In the genomic region with DNA sequence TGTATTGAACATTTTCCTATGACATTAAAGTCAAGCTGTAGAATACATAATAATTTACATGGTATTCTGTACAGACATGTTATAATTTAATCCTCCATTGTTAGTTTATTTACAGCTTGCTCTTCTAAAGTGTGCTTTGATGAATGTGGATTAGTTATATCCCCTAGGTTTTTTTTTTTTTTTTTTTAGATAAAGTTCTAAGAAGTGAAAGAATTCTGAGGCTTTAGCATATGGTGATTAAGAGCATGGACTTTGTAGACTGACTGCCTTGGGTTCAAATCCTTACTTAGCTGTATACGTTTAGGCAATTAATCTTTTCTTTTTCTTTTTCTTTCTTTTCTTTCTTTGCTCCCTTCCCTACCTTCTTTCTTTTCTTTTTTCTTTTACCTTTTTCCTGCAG, we compare ENCODE assay signal across 16 cellular contexts. TPM values are rescaled to one million over a fixed set of nuclear protein-coding genes. Genes with fewer than 3 reads are reported as not detected.
A peak's percentile ranks its signal among the peaks of the same experiment; 100 is the strongest.
DNase-seq lines count a peak whose midpoint lies in the region; ATAC-seq, FAIRE-seq and TF ChIP-seq lines count a peak whose summit lies in the region.
"Had no signal": no experiment of that assay in that cellular context is flagged by ENCODE, and none has a peak within 500 bp of the region (broad histone marks: within the 10 kb centered on the region; RNA-seq: fewer than 3 reads in every experiment).

No MANE protein-coding gene starts in this region.

- POLR2A ChIA-PET in A549 (lab: Yijun Ruan, JAX) (no interaction called here), K562 (lab: Yijun Ruan, JAX) (interaction anchor here (0.6 kb wide), 1 partner anchor 10 kb away, joined by 6 read pairs; no protein-coding TSS in a partner anchor)

- TF ChIP-seq RAD21 in A549 (conservative IDR thresholded peaks at IDR 0.05 in 1 of 2, IDR thresholded peaks at IDR 0.05 in 1 of 2) (no peak), K562 (CRISPR knock-in tag; conservative IDR thresholded peaks at IDR 0.05 in 1 of 2, IDR thresholded peaks at IDR 0.05 in 1 of 2) (no peak)

- 0 out of 2 replicates have a peak overlapping the region, but pooled peaks have one; percentile 71 for H3K27ac Mint-ChIP-seq in GM23338
- H3K27ac Mint-ChIP-seq in activated T-helper 17 cell treated with anti-CD3 and anti-CD28 coated beads, Interleukin-2, amount 50 U/mL, for 72 hours, result no peak overlapping the region
- H3K27ac Mint-ChIP-seq: HFFc6, IgD-negative memory B cell had no signal

- in situ Hi-C loops in K562 (cut with MboI), result no loop called here

- H3K36me3 ChIP-seq in GM23338 (ENCODE audit: insufficient read depth) (no peaks in the 10 kb centered on the region), K562 (ENCODE audit: control insufficient read depth, insufficient read depth, low read length) (peaks cover 9% of the 10 kb centered on the region; the same call in 1 of the 3 replicates), kidney (ENCODE audit: control insufficient read depth in 1 of 2, insufficient read depth in 2 of 2, low read length in 2 of 2) (no peaks in the 10 kb centered on the region)
- H3K36me3 ChIP-seq: BE2C had no signal

- H3K9me3 Mint-ChIP-seq in GM23338, result no peaks in the 10 kb centered on the region
- H3K9me3 Mint-ChIP-seq in activated T-helper 17 cell treated with anti-CD3 and anti-CD28 coated beads, Interleukin-2, amount 50 U/mL, for 72 hours, result no peaks in the 10 kb centered on the region
- H3K9me3 Mint-ChIP-seq: CD4-positive, alpha-beta memory T cell; HFFc6; IgD-negative memory B cell had no signal

- intact Hi-C loops in K562 (cut with micrococcal nuclease), result no loop called here
- intact Hi-C loops in kidney (cut with DNase I), result no loop called here

- H3K79me2 ChIP-seq in GM23338 (replicated peaks; ENCODE audit: insufficient read depth) (peaks cover 91% of the 10 kb centered on the region), K562 (ENCODE audit: control insufficient read depth, insufficient read depth, low read length) (peaks cover 85% of the 10 kb centered on the region)

- no peak overlapping the region for H3K4me3 Mint-ChIP-seq in GM23338
- no peak overlapping the region for H3K4me3 Mint-ChIP-seq in activated T-helper 17 cell treated with anti-CD3 and anti-CD28 coated beads, Interleukin-2, amount 50 U/mL, for 72 hours
- H3K4me3 Mint-ChIP-seq: CD4-positive, alpha-beta memory T cell; HFFc6 had no signal

- DNase-seq in A549 (ENCODE audit: low read depth in 1 of 2, low spot score in 1 of 2) (no peak), GM23338 (ENCODE audit: low spot score) (peak; percentile 39), K562 (ENCODE audit: extremely low read depth in 1 of 4, low spot score in 3 of 4) (no peak), kidney (no peak), DMS79 treated with DMSO at 0.1 percent for 48 hours (lab: John Stamatoyannopoulos, UW) (no peak), 8988T (no peak)
- DNase-seq: BE2C; CD4-positive, alpha-beta memory T cell; GF-D8; GOT3; HFFc6 had no signal

- H3K4me2 ChIP-seq in A549, result no peak overlapping the region; the same call in 2 of the 3 replicates
- H3K4me2 ChIP-seq in GM23338, result 0 out of 2 replicates have a peak overlapping the region, but pooled peaks have one; percentile 13
- H3K4me2 ChIP-seq in K562 (ENCODE audit: insufficient read depth, low read length), result no peak overlapping the region

- H3K36me3 Mint-ChIP-seq in GM23338 (ENCODE audit: low read depth), result peaks cover 5% of the 10 kb centered on the region; the same call in 1 of the 3 replicates
- H3K36me3 Mint-ChIP-seq in activated T-helper 17 cell treated with anti-CD3 and anti-CD28 coated beads, Interleukin-2, amount 50 U/mL, for 72 hours (ENCODE audit: low read depth), result peaks cover 5% of the 10 kb centered on the region

- no peak overlapping the region for H2AFZ ChIP-seq in GM23338
- no peak overlapping the region for H2AFZ ChIP-seq in K562 (ENCODE audit: low read depth, low read length)

- H3K9me2 ChIP-seq in GM23338 (ENCODE audit: insufficient read depth), result no peaks in the 10 kb centered on the region

- TF ChIP-seq CTCF in A549 (IDR thresholded peaks at IDR 0.05) (no peak), GM23338 (conservative IDR thresholded peaks at IDR 0.05; ENCODE audit: low read depth in 2 of 2) (no peak), K562 (IDR thresholded peaks at IDR 0.05 in 2 of 3, conservative IDR thresholded peaks at IDR 0.05 in 1 of 3; ENCODE audit: insufficient read depth in 2 of 3, low read depth in 1 of 3, low read length in 3 of 3) (no peak), kidney (IDR thresholded peaks at IDR 0.05; ENCODE audit: borderline replicate concordance, extremely low read depth, insufficient read depth) (no peak)

- ATAC-seq in A549 (no peak), GM23338 (no peak), K562 (no peak), GM21737 (IDR thresholded peaks at IDR 0.05; ENCODE audit: unreplicated experiment) (no peak)
- no peak for ATAC-seq in activated T-helper 17 cell treated with anti-CD3 and anti-CD28 coated beads, Interleukin-2, amount 50 U/mL, for 72 hours (replicated peaks)

- TF ChIP-seq POLR2A in A549 (IDR thresholded peaks at IDR 0.05; ENCODE audit: low read length) (no peak), K562 (conservative IDR thresholded peaks at IDR 0.05) (no peak)

- no peak overlapping the region for H3K9ac ChIP-seq in K562 (ENCODE audit: insufficient read depth in 1 of 2, low read depth in 2 of 2, low read length in 2 of 2)
- no peak overlapping the region for H3K9ac ChIP-seq in kidney (ENCODE audit: low read length in 2 of 2)

- H3F3A ChIP-seq in GM23338 (replicated peaks; ENCODE audit: low read depth), result 0 out of 2 replicates have a peak, but pooled peaks cover 3% of the 10 kb centered on the region

- BruUV-seq in K562 (replicated peaks; lab: Mats Ljungman, UMichigan), result no TSS peak

- H3K9me3 ChIP-seq in A549 (no peaks in the 10 kb centered on the region), K562 (replicated peaks; ENCODE audit: control insufficient read depth, insufficient read depth, low read depth, low read length) (no peaks in the 10 kb centered on the region), kidney (ENCODE audit: control insufficient read depth in 1 of 2, low read length in 2 of 2) (no peaks in the 10 kb centered on the region)
- H3K9me3 ChIP-seq: BE2C, HAP-1 had no signal

- H3K27ac ChIP-seq in A549 (no peak overlapping the region), GM23338 (ENCODE audit: low read depth) (0 out of 2 replicates have a peak overlapping the region, but pooled peaks have one; percentile 14), K562 (ENCODE audit: extremely low read depth, low read depth, low read length) (no peak overlapping the region), kidney (ENCODE audit: low read depth in 2 of 2, low read length in 2 of 2) (no peak overlapping the region)
- H3K27ac ChIP-seq: C4-2B had no signal

- FAIRE-seq in A549 (lab: Jason Lieb, UNC) (peak; percentile 13), K562 (lab: Jason Lieb, UNC) (no peak), kidney (lab: Jason Lieb, UNC) (peak; percentile 66)

- H3K9me1 ChIP-seq in K562 (ENCODE audit: control insufficient read depth, insufficient read depth, low read length), result no peaks in the 10 kb centered on the region

- H3K27me3 Mint-ChIP-seq in GM23338 (ENCODE audit: insufficient read depth, low read depth, poor library complexity), result peaks cover 3% of the 10 kb centered on the region
- no peaks in the 10 kb centered on the region for H3K27me3 Mint-ChIP-seq in activated T-helper 17 cell treated with anti-CD3 and anti-CD28 coated beads, Interleukin-2, amount 50 U/mL, for 72 hours
- H3K27me3 Mint-ChIP-seq: CD4-positive, alpha-beta memory T cell; IgD-negative memory B cell had no signal

- peaks cover 57% of the 10 kb centered on the region for H3K4me1 Mint-ChIP-seq in GM23338
- peaks cover 38% of the 10 kb centered on the region for H3K4me1 Mint-ChIP-seq in activated T-helper 17 cell treated with anti-CD3 and anti-CD28 coated beads, Interleukin-2, amount 50 U/mL, for 72 hours

- TF ChIP-seq EP300 in A549 (IDR thresholded peaks at IDR 0.05) (no peak), K562 (IDR thresholded peaks at IDR 0.05; ENCODE audit: low read length) (no peak)

- H3K4me3 ChIP-seq in A549 (no peak overlapping the region), GM23338 (no peak overlapping the region), K562 (no peak overlapping the region), kidney (ENCODE audit: low read length in 2 of 2) (no peak overlapping the region)
- H3K4me3 ChIP-seq: HAP-1 had no signal

- H3K27me3 ChIP-seq in GM23338 (ENCODE audit: insufficient read depth) (no peaks in the 10 kb centered on the region), K562 (ENCODE audit: control insufficient read depth in 2 of 2, insufficient read depth in 2 of 2, low read length in 2 of 2) (no peaks in the 10 kb centered on the region)
- H3K27me3 ChIP-seq: BE2C had no signal

- 82% methylated on average over 1 of the region's 1 CpG for WGBS in A549 (ENCODE audit: missing lambda C conversion rate)
- WGBS in K562 (ENCODE audit: insufficient coverage, low coverage, missing lambda C conversion rate), result 92% methylated on average over 1 of the region's 1 CpG

- H4K20me1 ChIP-seq in GM23338 (replicated peaks; ENCODE audit: insufficient read depth), result peaks cover 15% of the 10 kb centered on the region
- H4K20me1 ChIP-seq in K562 (replicated peaks; ENCODE audit: control insufficient read depth, insufficient read depth, low read length), result no peaks in the 10 kb centered on the region

- H3K4me1 ChIP-seq in A549 (peaks cover 51% of the 10 kb centered on the region), GM23338 (ENCODE audit: insufficient read depth) (peaks cover 62% of the 10 kb centered on the region), K562 (replicated peaks in 1 of 2; ENCODE audit: control insufficient read depth in 2 of 2, insufficient read depth in 2 of 2, low read length in 2 of 2) (peaks cover 0 to 3% of the 10 kb centered on the region in 2 experiments; a peak in 2 of 5 replicates), kidney (ENCODE audit: control insufficient read depth in 1 of 2, insufficient read depth in 1 of 2, low read depth in 1 of 2, low read length in 2 of 2) (peaks cover 0 to 20% of the 10 kb centered on the region in 2 donors)
- H3K4me1 ChIP-seq: BE2C had no signal

- CTCF ChIA-PET in A549 (lab: Yijun Ruan, JAX) (interaction anchor here (0.6 kb wide), 1 partner anchor 102 kb away, joined by 4 read pairs; no protein-coding TSS in a partner anchor), K562 (lab: Yijun Ruan, JAX; ENCODE audit: low intra/inter-chr PET ratio) (no interaction called here)

RNA-seq across cellular contexts. Expression of gene MKLN1, which starts 44.9 kb away (rescaled TPM):
- polyA plus RNA-seq in A549 (2011; rRNA removed) (84.5 and 109 TPM in 2 replicates), A549 (2017; fragmentation: RNase III; extraction: RNeasy Plus Mini Kit Qiagen cat#74134 plus additional on column Dnase treatment) (39.6 to 46.4 TPM (median 39.6 TPM) in 3 replicates), GM23338 (2016; fragmentation: Nextera tagmentation; extraction: Ambion mirVana) (25.1 and 25.3 TPM in 2 replicates), K562 (2011; rRNA removed) (80.4 and 84.7 TPM in 2 replicates), K562 (2014; fragmentation: Illumina TruSeq; extraction: Trizol) (32.0 and 38.9 TPM in 2 replicates), K562 (2014; fragmentation: Nextera tagmentation; extraction: Ambion mirVana) (10 to 100 TPM; 27.0 to 68.8 TPM), K562 (2014; rRNA removed) (18.6 and 19.1 TPM in 2 replicates), kidney (ENCODE audit: insufficient read depth, low read depth, low replicate concordance) (24.4 TPM)
- 17.5 and 18.5 TPM in 2 replicates for polyA plus RNA-seq in A549 (2012; cell fraction: cytosol; rRNA removed)
- 10.8 and 17.1 TPM in 2 replicates for polyA plus RNA-seq in A549 (2012; cell fraction: nucleus; rRNA removed)
- polyA minus RNA-seq in A549 (2011; rRNA and poly(A)+ RNA removed), result 154 and 176 TPM in 2 replicates
- 31.5 and 46.5 TPM in 2 replicates for total RNA-seq in GM23338 (2014; rRNA removed; shearing (Covaris generic))
- total RNA-seq in K562 (2011; cell fraction: chromatin; rRNA removed; ENCODE audit: low replicate concordance), result 80.7 and 221 TPM in 2 replicates
- 23.3 and 38.8 TPM in 2 replicates for total RNA-seq in K562 (2011; cell fraction: nucleolus; rRNA removed)
- 104 and 220 TPM in 2 replicates for total RNA-seq in K562 (2011; cell fraction: nucleoplasm; rRNA removed)
- total RNA-seq in K562 (2014; rRNA removed) (19.4 and 19.8 TPM in 2 replicates), K562 (2014; rRNA removed; fragmentation: Illumina TruSeq; extraction: Trizol) (61.2 and 71.7 TPM in 2 replicates), K562 (2015; rRNA removed; fragmentation: Illumina TruSeq; extraction: Trizol) (50.6 and 56.0 TPM in 2 replicates), K562 (2021) (50.5 and 56.5 TPM in 2 replicates), kidney (77.0 TPM)
- polyA plus RNA-seq in K562 (2011; cell fraction: cytosol; rRNA removed), result 21.2 and 44.7 TPM in 2 replicates
- 65.4 and 98.1 TPM in 2 replicates for polyA plus RNA-seq in K562 (2011; cell fraction: nucleus; rRNA removed)
- polyA plus RNA-seq in K562 (2012), result 25.1 and 29.8 TPM in 2 replicates
- 282 and 370 TPM in 2 replicates for polyA minus RNA-seq in K562 (2011; rRNA and poly(A)+ RNA removed)
- 55.7 and 56.6 TPM in 2 replicates for polyA minus RNA-seq in K562 (2011; cell fraction: cytosol; rRNA and poly(A)+ RNA removed)
- polyA minus RNA-seq in K562 (2011; cell fraction: nucleus; rRNA and poly(A)+ RNA removed), result 62.1 and 148 TPM in 2 replicates
- total RNA-seq in activated T-helper 17 cell treated with anti-CD3 and anti-CD28 coated beads, Interleukin-2, amount 50 U/mL, for 72 hours, result 10 to 100 TPM; 49.5 to 70.1 TPM
